Comparison of ENCODE assay signal across 18 cellular contexts in the genomic region with DNA sequence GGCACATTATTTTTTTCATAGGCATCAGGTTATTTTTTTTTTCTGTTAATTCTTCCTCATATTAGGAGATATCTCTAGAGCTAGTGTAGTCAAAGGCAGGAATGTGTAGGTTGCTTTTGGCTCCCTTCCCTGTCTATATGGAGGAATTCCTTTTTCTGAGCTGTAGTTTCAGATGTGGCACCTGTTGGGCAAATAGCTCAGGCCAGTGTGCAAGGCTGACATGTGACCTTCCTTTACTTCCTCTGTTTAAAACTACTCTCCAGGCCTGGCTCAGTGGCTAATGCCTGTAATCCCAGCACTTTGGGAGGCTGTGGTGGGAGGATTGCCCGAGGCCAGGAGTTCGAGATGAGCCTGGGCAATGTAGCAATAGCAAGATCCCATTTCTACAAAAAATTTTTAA.
"Had no signal": no experiment of that assay in that cellular context is flagged by ENCODE, and none has a peak within 500 bp of the region (broad histone marks: within the 10 kb centered on the region; RNA-seq: fewer than 3 reads in every experiment).

No MANE protein-coding gene starts in this region.

- H3K4me1 ChIP-seq: left lung, tibial nerve had no signal

- ATAC-seq: activated CD4-positive, alpha-beta T cell treated with anti-CD3 and anti-CD28 coated beads for 36 hours; activated T-cell treated with anti-CD3 and anti-CD28 coated beads, Interleukin-2, amount 50 U/mL, for 4 hours; left lung; mucosa of descending colon; naive thymus-derived CD8-positive, alpha-beta T cell had no signal

- H3K27me3 ChIP-seq: esophagus muscularis mucosa, left lung, tibial nerve had no signal

- FAIRE-seq: kidney had no signal

- H3K9me3 ChIP-seq: esophagus muscularis mucosa, left lung, mucosa of descending colon, tibial nerve had no signal

- H3K27ac ChIP-seq: left lung, tibial nerve had no signal

- H3K27ac Mint-ChIP-seq: activated CD4-positive, alpha-beta memory T cell treated with anti-CD3 and anti-CD28 coated beads, Interleukin-2, amount 10 ng/mL, durations not matched to agents 7 days and 5 days; activated CD4-positive, alpha-beta T cell treated with anti-CD3 and anti-CD28 coated beads for 36 hours; activated naive CD8-positive, alpha-beta T cell treated with anti-CD3 and anti-CD28 coated beads, Interleukin-2, amount 10 ng/mL, durations not matched to agents 7 days and 5 days; stimulated activated naive B cell treated with anti-CD40 and anti-IgM and Interleukin-4, amounts not matched to agents 10 μg/mL and 1 μg/mL and 100 μg/mL, for 72 hours had no signal

- H3K4me3 ChIP-seq: esophagus muscularis mucosa, left lung, mucosa of descending colon, tibial nerve had no signal

- H3K4me3 Mint-ChIP-seq: activated CD4-positive, alpha-beta memory T cell treated with anti-CD3 and anti-CD28 coated beads, Interleukin-2, amount 10 ng/mL, durations not matched to agents 7 days and 5 days; activated CD4-positive, alpha-beta T cell treated with anti-CD3 and anti-CD28 coated beads for 36 hours; activated naive CD8-positive, alpha-beta T cell treated with anti-CD3 and anti-CD28 coated beads, Interleukin-2, amount 10 ng/mL, durations not matched to agents 7 days and 5 days; activated T-cell treated with anti-CD3 and anti-CD28 coated beads, Interleukin-2, amount 50 U/mL, for 4 hours; naive thymus-derived CD8-positive, alpha-beta T cell; stimulated activated naive B cell treated with anti-CD40 and anti-IgM and Interleukin-4, amounts not matched to agents 10 μg/mL and 1 μg/mL and 100 μg/mL, for 72 hours had no signal

- H3K9me3 Mint-ChIP-seq: activated CD4-positive, alpha-beta memory T cell treated with anti-CD3 and anti-CD28 coated beads, Interleukin-2, amount 10 ng/mL, durations not matched to agents 7 days and 5 days; activated naive CD8-positive, alpha-beta T cell treated with anti-CD3 and anti-CD28 coated beads, Interleukin-2, amount 10 ng/mL, durations not matched to agents 7 days and 5 days; activated T-cell treated with anti-CD3 and anti-CD28 coated beads, Interleukin-2, amount 50 U/mL, for 4 hours; naive thymus-derived CD8-positive, alpha-beta T cell; stimulated activated naive B cell treated with anti-CD40 and anti-IgM and Interleukin-4, amounts not matched to agents 10 μg/mL and 1 μg/mL and 100 μg/mL, for 72 hours had no signal

- DNase-seq: activated CD4-positive, alpha-beta memory T cell treated with anti-CD3 and anti-CD28 coated beads, Interleukin-2, amount 10 ng/mL, durations not matched to agents 7 days and 5 days; activated CD4-positive, alpha-beta T cell treated with anti-CD3 and anti-CD28 coated beads for 36 hours; activated gamma-delta T cell; activated naive CD8-positive, alpha-beta T cell treated with anti-CD3 and anti-CD28 coated beads, Interleukin-2, amount 10 ng/mL, durations not matched to agents 7 days and 5 days; activated T-cell treated with anti-CD3 and anti-CD28 coated beads, Interleukin-2, amount 50 U/mL, for 4 hours; cortex of kidney; effector CD4-positive, alpha-beta T cell; glutamatergic neuron; hypothalamus; kidney; left lung; mammary epithelial cell; mucosa of descending colon; naive thymus-derived CD8-positive, alpha-beta T cell; posterior cingulate gyrus; stimulated activated naive B cell treated with anti-CD40 and anti-IgM and Interleukin-4, amounts not matched to agents 10 μg/mL and 1 μg/mL and 100 μg/mL, for 72 hours had no signal

- H3K4me1 Mint-ChIP-seq: activated CD4-positive, alpha-beta T cell treated with anti-CD3 and anti-CD28 coated beads for 36 hours had no signal

- H3K27me3 Mint-ChIP-seq: activated CD4-positive, alpha-beta memory T cell treated with anti-CD3 and anti-CD28 coated beads, Interleukin-2, amount 10 ng/mL, durations not matched to agents 7 days and 5 days; activated CD4-positive, alpha-beta T cell treated with anti-CD3 and anti-CD28 coated beads for 36 hours; activated naive CD8-positive, alpha-beta T cell treated with anti-CD3 and anti-CD28 coated beads, Interleukin-2, amount 10 ng/mL, durations not matched to agents 7 days and 5 days; naive thymus-derived CD8-positive, alpha-beta T cell; stimulated activated naive B cell treated with anti-CD40 and anti-IgM and Interleukin-4, amounts not matched to agents 10 μg/mL and 1 μg/mL and 100 μg/mL, for 72 hours had no signal
